In the genomic region with DNA sequence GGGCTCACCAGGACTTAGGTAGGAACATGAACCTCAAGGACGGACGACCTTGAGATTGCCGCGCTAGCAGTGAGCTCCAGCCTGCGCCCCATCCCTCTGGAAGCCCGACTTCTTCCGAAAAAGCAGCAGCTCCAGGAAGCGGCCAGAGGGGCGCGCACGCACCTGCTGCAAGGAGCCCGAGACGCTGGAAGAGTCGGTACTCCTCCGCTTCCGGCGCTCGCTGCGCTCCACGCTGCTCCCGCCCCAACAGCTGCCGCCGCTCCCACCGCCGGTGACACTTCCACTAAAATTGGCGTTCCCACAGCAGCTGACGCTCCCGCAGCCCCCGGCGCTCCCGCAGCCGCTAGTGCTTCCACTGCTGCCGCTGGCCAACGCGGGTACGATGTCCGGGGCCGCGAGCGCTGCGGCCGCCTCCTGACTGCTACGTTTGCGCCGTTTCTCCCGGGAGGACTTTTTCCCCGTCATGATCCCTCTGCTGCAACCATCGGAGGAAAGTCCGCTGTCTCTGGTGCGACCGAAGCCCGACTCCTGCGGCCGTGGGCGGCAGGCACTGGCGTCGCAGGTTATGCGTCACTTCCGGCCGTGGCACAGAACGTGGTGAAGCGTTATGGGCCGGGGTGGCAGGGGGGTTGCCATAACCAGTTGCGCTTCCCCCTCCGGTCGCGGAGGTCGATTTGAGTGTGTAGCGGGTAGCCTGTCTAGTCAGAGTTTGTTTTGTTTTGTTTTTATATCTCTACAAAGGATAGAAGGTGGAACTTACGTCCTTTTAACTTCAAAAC, we compare ENCODE assay signal across 8 cellular contexts. TPM values are rescaled to one million over a fixed set of nuclear protein-coding genes. Genes with fewer than 3 reads are reported as not detected.
DNase-seq lines count a peak whose midpoint lies in the region; ATAC-seq and TF ChIP-seq lines count a peak whose summit lies in the region.

A gene with protein sequence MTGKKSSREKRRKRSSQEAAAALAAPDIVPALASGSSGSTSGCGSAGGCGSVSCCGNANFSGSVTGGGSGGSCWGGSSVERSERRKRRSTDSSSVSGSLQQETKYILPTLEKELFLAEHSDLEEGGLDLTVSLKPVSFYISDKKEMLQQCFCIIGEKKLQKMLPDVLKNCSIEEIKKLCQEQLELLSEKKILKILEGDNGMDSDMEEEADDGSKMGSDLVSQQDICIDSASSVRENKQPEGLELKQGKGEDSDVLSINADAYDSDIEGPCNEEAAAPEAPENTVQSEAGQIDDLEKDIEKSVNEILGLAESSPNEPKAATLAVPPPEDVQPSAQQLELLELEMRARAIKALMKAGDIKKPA (minus strand): TSS at position 552 of the 779 bp plus-strand sequence. CDS start 87 bp downstream, at position 465.

- intact Hi-C loops in cardiac septum (cut with DNase I): loop anchor here (2.0 kb wide), 1 partner anchor 54 kb away; a partner anchor contains a TSS

- DNase-seq in GM12865 (ENCODE audit: low read depth): peak; percentile 97
- peak; percentile 95 for DNase-seq in NCI-H1105 (lab: John Stamatoyannopoulos, UW)
- peak; percentile 90 for DNase-seq in SW480 (ENCODE audit: low spot score)
- peak; percentile 98 for DNase-seq in adipocyte (ENCODE audit: low read depth)
- peak; percentile 96 for DNase-seq in cardiac septum (ENCODE audit: low spot score)
- DNase-seq in pons (ENCODE audit: low spot score): peak; percentile 88
- peak; percentile 91 for DNase-seq in type B pancreatic cell (ENCODE audit: extremely low spot score, unreplicated experiment)

- H3K27ac Mint-ChIP-seq in type B pancreatic cell: peak within 1 kb of the TSS; percentile 98

- no peaks in the 10 kb centered on the region for H3K27me3 Mint-ChIP-seq in type B pancreatic cell

- no peaks in the 10 kb centered on the region for H3K27me3 ChIP-seq in adipocyte (replicated peaks; ENCODE audit: control insufficient read depth, insufficient read depth, low read length)

- H3K4me3 Mint-ChIP-seq in type B pancreatic cell: peak within 1 kb of the TSS; percentile 97

- H3K36me3 ChIP-seq in adipocyte (ENCODE audit: control insufficient read depth, insufficient read depth, low read length, severe bottlenecking): no peaks in the 10 kb centered on the region

- no peaks in the 10 kb centered on the region for H3K9me3 ChIP-seq in adipocyte (ENCODE audit: control insufficient read depth, low read length)

- H3K4me3 ChIP-seq in GM12865 (ENCODE audit: low read depth, low read length) (peak within 1 kb of the TSS; percentile 97), adipocyte (ENCODE audit: low read length) (peak within 1 kb of the TSS; percentile 96)

- peak; percentile 95 for ATAC-seq in HG02642 (IDR thresholded peaks at IDR 0.05; ENCODE audit: poor library complexity, unreplicated experiment)

- H3K9ac ChIP-seq in adipocyte (ENCODE audit: low read length): peak within 1 kb of the TSS; percentile 94

- no peaks in the 10 kb centered on the region for H3K36me3 Mint-ChIP-seq in type B pancreatic cell

- H3K9me3 Mint-ChIP-seq in type B pancreatic cell: peaks cover 7% of the 10 kb centered on the region

- peaks cover 22% of the 10 kb centered on the region for H3K4me1 ChIP-seq in adipocyte (ENCODE audit: control insufficient read depth, insufficient read depth, low read length)

- TF ChIP-seq CTCF in GM12865 (IDR thresholded peaks at IDR 0.05; ENCODE audit: insufficient read depth, low read depth, low read length, missing control alignments): peak; percentile 36
- TF ChIP-seq CTCF in type B pancreatic cell (conservative IDR thresholded peaks at IDR 0.05): peak; percentile 62

- H3K4me1 Mint-ChIP-seq in type B pancreatic cell (ENCODE audit: unreplicated experiment): peaks cover 8% of the 10 kb centered on the region

RNA-seq across cellular contexts. Expression of the gene that starts here (rescaled TPM):
- 8.3 TPM for total RNA-seq in cardiac septum
- 18.2 and 20.2 TPM in 2 replicates for total RNA-seq in type B pancreatic cell (ENCODE audit: low replicate concordance)

Comparison
In these comparisons a context has a peak if more than half of its experiments do, and no peak if none do; other contexts are left out.
1. Peak in every context shown above with its lines: DNase-seq, ATAC-seq and H3K4me3 ChIP-seq.